29 cellular contexts compared by ENCODE assay signal in genomic region chr6:168709440-168709839, GRCh38.
"Had no signal": no experiment of that assay in that cellular context is flagged by ENCODE, and none has a peak within 500 bp of the region (broad histone marks: within the 10 kb centered on the region; RNA-seq: fewer than 3 reads in every experiment).

No MANE protein-coding gene starts in this region.

- H3K27me3 Mint-ChIP-seq: naive B cell had no signal

- H3K9me3 ChIP-seq: heart right ventricle, neutrophil, ovary, testis, thyroid gland, transverse colon, upper lobe of left lung, vagina had no signal

- H3K4me3 Mint-ChIP-seq: mesothelial cell of epicardium; natural killer cell treated with Interleukin-12 subunit alpha and Interleukin-12 subunit beta and Interleukin-15 and Interleukin-18, amount 100 ng/mL, for 72 hours; stimulated activated memory B cell treated with anti-CD40 and anti-IgM and Interleukin-4, amounts not matched to agents 10 μg/mL and 1 μg/mL and 100 μg/mL, for 72 hours; stimulated activated naive CD8-positive, alpha-beta T cell treated with anti-CD3 and anti-CD28 coated beads, Interleukin-15, amount 100 ng/mL, for 72 hours had no signal

- H3K9me3 Mint-ChIP-seq: mesothelial cell of epicardium; natural killer cell treated with Interleukin-12 subunit alpha and Interleukin-12 subunit beta and Interleukin-15 and Interleukin-18, amount 100 ng/mL, for 72 hours; stimulated activated memory B cell treated with anti-CD40 and anti-IgM and Interleukin-4, amounts not matched to agents 10 μg/mL and 1 μg/mL and 100 μg/mL, for 72 hours; stimulated activated naive CD8-positive, alpha-beta T cell treated with anti-CD3 and anti-CD28 coated beads, Interleukin-15, amount 100 ng/mL, for 72 hours had no signal

- H3K4me3 ChIP-seq: heart right ventricle, hepatocyte, lung, ovary, skin epidermis, testis, thyroid gland, transverse colon, upper lobe of left lung, vagina had no signal

- H3K4me1 Mint-ChIP-seq: naive B cell; stimulated activated memory B cell treated with anti-CD40 and anti-IgM and Interleukin-4, amounts not matched to agents 10 μg/mL and 1 μg/mL and 100 μg/mL, for 72 hours; stimulated activated naive CD8-positive, alpha-beta T cell treated with anti-CD3 and anti-CD28 coated beads, Interleukin-15, amount 100 ng/mL, for 72 hours had no signal

- H3K27ac ChIP-seq: heart right ventricle, hepatocyte, neutrophil, ovary, skin epidermis, testis, thyroid gland, transverse colon, upper lobe of left lung, vagina had no signal

- ATAC-seq: left cardiac atrium; left lobe of liver; natural killer cell treated with Interleukin-12 subunit alpha and Interleukin-12 subunit beta and Interleukin-15 and Interleukin-18, amount 100 ng/mL, for 72 hours; right cardiac atrium; sciatic nerve; stimulated activated memory B cell treated with anti-CD40 and anti-IgM and Interleukin-4, amounts not matched to agents 10 μg/mL and 1 μg/mL and 100 μg/mL, for 72 hours; stimulated activated naive CD8-positive, alpha-beta T cell treated with anti-CD3 and anti-CD28 coated beads, Interleukin-15, amount 100 ng/mL, for 72 hours had no signal

- H3K27me3 ChIP-seq: hepatocyte, neutrophil, ovary, testis, thyroid gland, upper lobe of left lung, vagina had no signal

- H3K36me3 Mint-ChIP-seq: mesothelial cell of epicardium; naive B cell; natural killer cell treated with Interleukin-12 subunit alpha and Interleukin-12 subunit beta and Interleukin-15 and Interleukin-18, amount 100 ng/mL, for 72 hours; stimulated activated memory B cell treated with anti-CD40 and anti-IgM and Interleukin-4, amounts not matched to agents 10 μg/mL and 1 μg/mL and 100 μg/mL, for 72 hours had no signal

- DNase-seq: heart right ventricle; kidney glomerular epithelial cell; left cardiac atrium; mesendoderm; naive B cell; occipital lobe; right cardiac atrium; stimulated activated CD4-positive, alpha-beta T cell treated with anti-CD3 and anti-CD28 coated beads, Interleukin-12 subunit alpha, Interleukin-12 subunit beta, amount 100 ng/mL, for 4 hours; stimulated activated CD4-positive, alpha-beta T cell treated with anti-CD3 and anti-CD28 coated beads, Interleukin-4, amount 100 ng/mL, for 4 hours; stimulated activated CD8-positive, alpha-beta memory T cell treated with anti-CD3 and anti-CD28 coated beads, Interleukin-4, amount 100 ng/mL, for 48 hours; stimulated activated naive CD4-positive, alpha-beta T cell treated with Interleukin-2 at 50 U/mL for 16 hours; stimulated activated naive CD8-positive, alpha-beta T cell treated with anti-CD3 and anti-CD28 coated beads, Interleukin-15, amount 100 ng/mL, for 72 hours; substantia nigra; testis; transverse colon; upper lobe of left lung had no signal

- H3K36me3 ChIP-seq: heart right ventricle, neutrophil, ovary, thyroid gland, transverse colon, upper lobe of left lung, vagina had no signal

- H3K27ac Mint-ChIP-seq: mesothelial cell of epicardium; natural killer cell treated with Interleukin-12 subunit alpha and Interleukin-12 subunit beta and Interleukin-15 and Interleukin-18, amount 100 ng/mL, for 72 hours; progenitor cell of endocrine pancreas; stimulated activated memory B cell treated with anti-CD40 and anti-IgM and Interleukin-4, amounts not matched to agents 10 μg/mL and 1 μg/mL and 100 μg/mL, for 72 hours; stimulated activated naive CD8-positive, alpha-beta T cell treated with anti-CD3 and anti-CD28 coated beads, Interleukin-15, amount 100 ng/mL, for 72 hours had no signal

- H3K4me1 ChIP-seq: testis, thyroid gland, transverse colon, upper lobe of left lung, vagina had no signal
